Comparison of ENCODE assay signal across 14 cellular contexts in genomic region chr7:143099579-143099978, GRCh38. TPM values are rescaled to one million over a fixed set of nuclear protein-coding genes. Genes with fewer than 3 reads are reported as not detected.
"Had no signal": no experiment of that assay in that cellular context is flagged by ENCODE, and none has a peak within 500 bp of the region (broad histone marks: within the 10 kb centered on the region; RNA-seq: fewer than 3 reads in every experiment).

No MANE protein-coding gene starts in this region.

RNA-seq across cellular contexts. Expression of gene PIP, which starts 32.3 kb away (rescaled TPM):
- total RNA-seq: activated B cell treated with CpG ODN at 0.5 μM for 24 hours; activated CD4-positive, alpha-beta memory T cell treated with anti-CD3 and anti-CD28 coated beads for 36 hours; activated CD4-positive, alpha-beta memory T cell treated with anti-CD3 and anti-CD28 coated beads, Interleukin-2, amount 10 ng/mL, durations not matched to agents 7 days and 5 days; activated CD4-positive, alpha-beta T cell treated with anti-CD3 and anti-CD28 coated beads for 36 hours; activated CD4-positive, alpha-beta T cell treated with anti-CD3 and anti-CD28 coated beads, Interleukin-2, amount 10 ng/mL, durations not matched to agents 24 days and 14 days; activated CD4-positive, alpha-beta T cell treated with anti-CD3 and anti-CD28 coated beads, Interleukin-2, amount 10 ng/mL, durations not matched to agents 7 days and 5 days; activated CD8-positive, alpha-beta memory T cell treated with anti-CD3 and anti-CD28 coated beads for 36 hours; activated CD8-positive, alpha-beta memory T cell treated with anti-CD3 and anti-CD28 coated beads, Interleukin-2, amount 10 ng/mL, durations not matched to agents 7 days and 5 days; activated CD8-positive, alpha-beta T cell treated with anti-CD3 and anti-CD28 coated beads for 36 hours; activated CD8-positive, alpha-beta T cell treated with anti-CD3 and anti-CD28 coated beads, Interleukin-2, amount 10 ng/mL, durations not matched to agents 7 days and 5 days; T-helper 1 cell treated with Interleukin-12 subunit alpha and Interleukin-12 subunit beta and Interleukin-4 antibody, amounts not matched to agents 30 ng/mL and 1 ng/mL, for 36 hours; T-helper 17 cell; T-helper 2 cell treated with Interferon-gamma antibody and Interleukin-4, amounts not matched to agents 100 ng/mL and 5 ng/mL, for 36 hours; WTC11 had no signal

RNA-seq across cellular contexts. Expression of gene OR6V1, which starts 47.4 kb away (rescaled TPM):
- total RNA-seq: activated B cell treated with CpG ODN at 0.5 μM for 24 hours; activated CD4-positive, alpha-beta memory T cell treated with anti-CD3 and anti-CD28 coated beads for 36 hours; activated CD4-positive, alpha-beta memory T cell treated with anti-CD3 and anti-CD28 coated beads, Interleukin-2, amount 10 ng/mL, durations not matched to agents 7 days and 5 days; activated CD4-positive, alpha-beta T cell treated with anti-CD3 and anti-CD28 coated beads for 36 hours; activated CD4-positive, alpha-beta T cell treated with anti-CD3 and anti-CD28 coated beads, Interleukin-2, amount 10 ng/mL, durations not matched to agents 24 days and 14 days; activated CD4-positive, alpha-beta T cell treated with anti-CD3 and anti-CD28 coated beads, Interleukin-2, amount 10 ng/mL, durations not matched to agents 7 days and 5 days; activated CD8-positive, alpha-beta memory T cell treated with anti-CD3 and anti-CD28 coated beads for 36 hours; activated CD8-positive, alpha-beta memory T cell treated with anti-CD3 and anti-CD28 coated beads, Interleukin-2, amount 10 ng/mL, durations not matched to agents 7 days and 5 days; activated CD8-positive, alpha-beta T cell treated with anti-CD3 and anti-CD28 coated beads for 36 hours; activated CD8-positive, alpha-beta T cell treated with anti-CD3 and anti-CD28 coated beads, Interleukin-2, amount 10 ng/mL, durations not matched to agents 7 days and 5 days; T-helper 1 cell treated with Interleukin-12 subunit alpha and Interleukin-12 subunit beta and Interleukin-4 antibody, amounts not matched to agents 30 ng/mL and 1 ng/mL, for 36 hours; T-helper 17 cell; T-helper 2 cell treated with Interferon-gamma antibody and Interleukin-4, amounts not matched to agents 100 ng/mL and 5 ng/mL, for 36 hours; WTC11 had no signal
